Comparison of ENCODE assay signal across 21 cellular contexts in the genomic region with DNA sequence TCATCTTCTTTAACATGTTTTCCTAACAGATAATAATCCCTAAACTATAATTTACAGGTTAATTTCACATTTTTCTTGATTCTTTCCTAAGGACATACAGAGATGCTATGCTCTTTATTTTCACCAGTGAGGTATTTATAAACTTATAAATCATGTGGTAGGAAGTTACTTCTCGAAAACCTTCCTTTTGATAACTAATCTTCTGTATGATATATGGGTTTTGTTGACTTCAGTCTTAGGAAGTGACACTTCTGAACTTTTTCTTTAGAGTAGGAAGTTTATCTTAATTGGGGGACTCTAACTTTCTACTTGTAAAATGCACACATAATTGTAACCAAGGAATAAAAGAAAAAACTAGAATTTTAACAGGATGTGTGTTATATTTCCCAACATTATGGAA.
"Had no signal": no experiment of that assay in that cellular context is flagged by ENCODE, and none has a peak within 500 bp of the region (broad histone marks: within the 10 kb centered on the region; RNA-seq: fewer than 3 reads in every experiment).

No MANE protein-coding gene starts in this region.

- FAIRE-seq: HepG2 had no signal

- H3K9me3 ChIP-seq: Peyer's patch, SJCRH30 had no signal

- DNase-seq: IMR-90, NCI-H1048, NCI-H1105 treated with DMSO at 0.1 percent for 48 hours, NCI-H1417 treated with DMSO at 0.1 percent for 48 hours, NCI-H146, NCI-H1694 treated with DMSO at 0.1 percent for 48 hours, NCI-H1930, NCI-H2081, NCI-H2107, NCI-H2227 treated with DMSO at 0.1 percent for 48 hours, NCI-H524, NCI-H69, NCI-H774, PC-9, Peyer's patch, SHP77 treated with DMSO at 0.1 percent for 48 hours, SJCRH30 had no signal

- H3K4me3 ChIP-seq: PC-9, Peyer's patch, SJCRH30 had no signal

- H2AFZ ChIP-seq: PC-9 had no signal

- H3K4me1 ChIP-seq: Peyer's patch, SJCRH30 had no signal

- H3K4me2 ChIP-seq: KMS-11, PC-9 had no signal

- H3K27me3 ChIP-seq: Peyer's patch, SJCRH30 had no signal

- ATAC-seq: HepG2, Right ventricle myocardium inferior, SK-N-SH treated with all-trans-retinoic acid at 6 μM for 48 hours had no signal

- H3K27ac ChIP-seq: KMS-11, PC-9, Peyer's patch, SJCRH30 had no signal

- H3K36me3 ChIP-seq: Peyer's patch, SJCRH30 had no signal
